2 cellular contexts compared by ENCODE assay signal in genomic region chr3:159859424-159859823, GRCh38.
A peak's percentile ranks its signal among the peaks of the same experiment; 100 is the strongest.
TF ChIP-seq lines count a peak whose summit lies in the region.

No MANE protein-coding gene starts in this region.

TF ChIP-seq in HEK293, 187 proteins besides CTCF, POLR2A, EP300 and RAD21:
- TF ChIP-seq ZNF768 (tag by site-specific recombination; IDR thresholded peaks at IDR 0.05) (no peak), ZBTB17 (tag by site-specific recombination; IDR thresholded peaks at IDR 0.05) (0 out of 2 replicates have a peak, but pooled peaks have one; percentile 33), ZNF549 (tag by site-specific recombination; IDR thresholded peaks at IDR 0.05) (no peak), PRDM1 (tag by site-specific recombination; IDR thresholded peaks at IDR 0.05) (0 out of 2 replicates have a peak, but pooled peaks have one; percentile 14), ZNF423 (tag by site-specific recombination; IDR thresholded peaks at IDR 0.05) (no peak)
TF ChIP-seq in HEK293: peak in this region for 2.

TF ChIP-seq in SK-N-SH, 30 proteins besides CTCF, POLR2A, EP300 and RAD21:
- TF ChIP-seq MAX (IDR thresholded peaks at IDR 0.05; ENCODE audit: low read depth) (no peak), GATA2 (CRISPR knock-in tag; IDR thresholded peaks at IDR 0.05) (peak; percentile 95), EZH2phosphoT487 (IDR thresholded peaks at IDR 0.05; ENCODE audit: borderline replicate concordance, low read depth) (no peak), RCOR1 (IDR thresholded peaks at IDR 0.05; ENCODE audit: low read length) (peak; percentile 99), CHD2 (IDR thresholded peaks at IDR 0.05; ENCODE audit: low read length, partially characterized antibody) (peak; percentile 91), SIN3A (IDR thresholded peaks at IDR 0.05; ENCODE audit: borderline replicate concordance, low read depth, low read length) (no peak), IRF3 (IDR thresholded peaks at IDR 0.05; ENCODE audit: low read depth, low read length) (no peak), POLR2AphosphoS5 (IDR thresholded peaks at IDR 0.05; ENCODE audit: low read depth, low read length) (peak; percentile 73; the same call in 1 of the 2 replicates), FOXJ3 (CRISPR knock-in tag; IDR thresholded peaks at IDR 0.05) (peak; percentile 98), ELF1 (IDR thresholded peaks at IDR 0.05) (no peak), TEAD4 (IDR thresholded peaks at IDR 0.05; ENCODE audit: borderline replicate concordance, insufficient read depth) (peak; percentile 43; the same call in 1 of the 2 replicates), PBX3 (IDR thresholded peaks at IDR 0.05) (no peak), MXI1 (IDR thresholded peaks at IDR 0.05; ENCODE audit: low read depth, low read length) (peak; percentile 57; the same call in 1 of the 2 replicates), SMC3 (IDR thresholded peaks at IDR 0.05; ENCODE audit: low read depth, low read length) (no peak), REST (IDR thresholded peaks at IDR 0.05; ENCODE audit: low read depth, low read length) (no peak), TCF12 (IDR thresholded peaks at IDR 0.05) (peak; percentile 91)
